8 cellular contexts compared by ENCODE assay signal in genomic region chr11:43682081-43682480, GRCh38. TPM values are rescaled to one million over a fixed set of nuclear protein-coding genes. Genes with fewer than 3 reads are reported as not detected.
DNase-seq lines count a peak whose midpoint lies in the region; ATAC-seq and TF ChIP-seq lines count a peak whose summit lies in the region.
"Not testable (repeated sequence)": the region's sequence is repeated elsewhere in the genome, so short reads cannot be mapped to it uniquely, and the experiment has no call there.

No MANE protein-coding gene starts in this region.

- peak overlapping the region; percentile 91 for H3K9ac ChIP-seq in HUES48 (ENCODE audit: low read depth, low read length)
- H3K9ac ChIP-seq in colonic mucosa (ENCODE audit: low read depth in 2 of 2, low read length in 2 of 2): peak overlapping the region in 1 of 2 donors; percentile 93

- H3K27me3 Mint-ChIP-seq in activated CD8-positive, alpha-beta memory T cell treated with anti-CD3 and anti-CD28 coated beads, Interleukin-2, amount 10 ng/mL, durations not matched to agents 7 days and 5 days: peaks cover 12% of the 10 kb centered on the region
- H3K27me3 Mint-ChIP-seq in natural killer cell (ENCODE audit: low read depth in 2 of 2): not testable (repeated sequence)

- H3K27ac Mint-ChIP-seq in activated CD8-positive, alpha-beta memory T cell treated with anti-CD3 and anti-CD28 coated beads, Interleukin-2, amount 10 ng/mL, durations not matched to agents 7 days and 5 days: peak overlapping the region; percentile 96
- peak overlapping the region; percentile 83 to 98 for H3K27ac Mint-ChIP-seq in natural killer cell

- H3K9me2 ChIP-seq in PC-9 (ENCODE audit: insufficient read depth): not testable (repeated sequence)

- peaks cover 33% of the 10 kb centered on the region for H3K4me1 Mint-ChIP-seq in activated CD8-positive, alpha-beta memory T cell treated with anti-CD3 and anti-CD28 coated beads, Interleukin-2, amount 10 ng/mL, durations not matched to agents 7 days and 5 days
- H3K4me1 Mint-ChIP-seq in natural killer cell: peaks cover 26 to 29% of the 10 kb centered on the region in 2 donors

- POLR2A ChIA-PET in PC-9 (lab: Charles Lee; ENCODE audit: unreplicated experiment): not testable (repeated sequence)

- H3F3A ChIP-seq in PC-9 (ENCODE audit: insufficient read depth, low read depth): not testable (repeated sequence)

- peak overlapping the region; percentile 81 for H2AFZ ChIP-seq in PC-9

- not testable (repeated sequence) for H3K9me3 ChIP-seq in HUES48 (ENCODE audit: control insufficient read depth, insufficient read depth, low read length); PC-9 (ENCODE audit: insufficient read depth, low read depth); colonic mucosa; right atrium auricular region; stomach

- CTCF ChIA-PET in PC-9 (lab: Charles Lee); activated CD8-positive, alpha-beta memory T cell treated with anti-CD3 and anti-CD28 coated beads, Interleukin-2, amount 10 ng/mL, durations not matched to agents 7 days and 5 days (lab: Charles Lee): not testable (repeated sequence)

- not testable (repeated sequence) for TF ChIP-seq CTCF in PC-9 (conservative IDR thresholded peaks at IDR 0.05); colonic mucosa (IDR thresholded peaks at IDR 0.05); right atrium auricular region (IDR thresholded peaks at IDR 0.05); natural killer cell (IDR thresholded peaks at IDR 0.05); stomach (IDR thresholded peaks at IDR 0.05)

- 78 to 84% (median 79%) methylated on average over 11 of the region's 11 CpGs for WGBS in stomach, 5 donors

- H3K9me3 Mint-ChIP-seq in activated CD8-positive, alpha-beta memory T cell treated with anti-CD3 and anti-CD28 coated beads, Interleukin-2, amount 10 ng/mL, durations not matched to agents 7 days and 5 days (ENCODE audit: low read depth); natural killer cell: not testable (repeated sequence)

- TF ChIP-seq POLR2A in stomach (IDR thresholded peaks at IDR 0.05): not testable (repeated sequence)

- peak overlapping the region; percentile 95 for H3K4me3 Mint-ChIP-seq in activated CD8-positive, alpha-beta memory T cell treated with anti-CD3 and anti-CD28 coated beads, Interleukin-2, amount 10 ng/mL, durations not matched to agents 7 days and 5 days
- H3K4me3 Mint-ChIP-seq in natural killer cell: peak overlapping the region; percentile 88

- DNase-seq in CD1c-positive myeloid dendritic cell (ENCODE audit: extremely low spot score): peak; percentile 50
- DNase-seq in PC-9; activated CD8-positive, alpha-beta memory T cell treated with anti-CD3 and anti-CD28 coated beads, Interleukin-2, amount 10 ng/mL, durations not matched to agents 7 days and 5 days; colonic mucosa; right atrium auricular region (ENCODE audit: low spot score); natural killer cell; stomach: not testable (repeated sequence)

- intact Hi-C loops in PC-9 (cut with micrococcal nuclease; ENCODE audit: unreplicated experiment); colonic mucosa (cut with DNase I); stomach (cut with DNase I; ENCODE audit: low total_unique reads): not testable (repeated sequence)
- intact Hi-C loops in natural killer cell (cut with micrococcal nuclease): loop anchor here (5.0 kb wide), 1 partner anchor 200 kb away; the partner anchor contains the start of gene ALKBH3

- H3K36me3 Mint-ChIP-seq in activated CD8-positive, alpha-beta memory T cell treated with anti-CD3 and anti-CD28 coated beads, Interleukin-2, amount 10 ng/mL, durations not matched to agents 7 days and 5 days: peaks cover 42% of the 10 kb centered on the region
- not testable (repeated sequence) for H3K36me3 Mint-ChIP-seq in natural killer cell

- ATAC-seq in activated CD8-positive, alpha-beta memory T cell treated with anti-CD3 and anti-CD28 coated beads, Interleukin-2, amount 10 ng/mL, durations not matched to agents 7 days and 5 days; natural killer cell: not testable (repeated sequence)

- peak overlapping the region; percentile 90 for H3K4me2 ChIP-seq in PC-9

- not testable (repeated sequence) for H3K27me3 ChIP-seq in HUES48 (ENCODE audit: control insufficient read depth, insufficient read depth, low read length); PC-9 (ENCODE audit: insufficient read depth, low read depth); colonic mucosa; right atrium auricular region; stomach

- not testable (repeated sequence) for H3K27ac ChIP-seq in HUES48 (ENCODE audit: low read depth, low read length)
- H3K27ac ChIP-seq in PC-9 (peak overlapping the region; percentile 84), colonic mucosa (peak overlapping the region; percentile 90), right atrium auricular region (peak overlapping the region; percentile 96), stomach (peak overlapping the region in 4 of 5 donors; percentile 90 to 98 (median 93))

- H3K79me2 ChIP-seq in PC-9 (ENCODE audit: low read depth): peaks cover 60% of the 10 kb centered on the region

- TF ChIP-seq EP300 in stomach (IDR thresholded peaks at IDR 0.05): not testable (repeated sequence)

- H3K36me3 ChIP-seq in HUES48 (ENCODE audit: control insufficient read depth, insufficient read depth, low read length): peaks cover 19% of the 10 kb centered on the region
- H3K36me3 ChIP-seq in PC-9 (ENCODE audit: low read depth): peaks cover 37% of the 10 kb centered on the region
- H3K36me3 ChIP-seq in colonic mucosa, right atrium auricular region, stomach: not testable (repeated sequence)

- peaks cover 37% of the 10 kb centered on the region for H3K4me1 ChIP-seq in HUES48 (ENCODE audit: control insufficient read depth, insufficient read depth, low read length)
- H3K4me1 ChIP-seq in PC-9 (replicated peaks; ENCODE audit: insufficient read depth): peaks cover 26% of the 10 kb centered on the region
- not testable (repeated sequence) for H3K4me1 ChIP-seq in colonic mucosa
- peaks cover 0 to 52% of the 10 kb centered on the region in 2 donors for H3K4me1 ChIP-seq in right atrium auricular region
- peaks cover 8 to 68% (median 42%) of the 10 kb centered on the region in 4 donors for H3K4me1 ChIP-seq in stomach

- not testable (repeated sequence) for H4K20me1 ChIP-seq in PC-9 (ENCODE audit: insufficient read depth)

- BruUV-seq in PC-9 (replicated peaks; lab: Mats Ljungman, UMichigan): not testable (repeated sequence)

- H3K4me3 ChIP-seq in HUES48 (ENCODE audit: low read depth, low read length) (peak overlapping the region; percentile 97), PC-9 (peak overlapping the region; percentile 90), colonic mucosa (peak overlapping the region; percentile 72), right atrium auricular region (peak overlapping the region in 1 of 2 donors; percentile 86), stomach (peak overlapping the region; percentile 68 to 91 (median 80))

RNA-seq across cellular contexts. Expression of gene HSD17B12, which starts 1.5 kb away (rescaled TPM):
- total RNA-seq in PC-9 (2021): 83.3 and 112 TPM in 2 replicates
- 10 to 100 TPM; 26.1 to 30.9 TPM for total RNA-seq in activated CD8-positive, alpha-beta memory T cell treated with anti-CD3 and anti-CD28 coated beads, Interleukin-2, amount 10 ng/mL, durations not matched to agents 7 days and 5 days
- total RNA-seq in colonic mucosa: 100 to 1,000 TPM; 132 to 159 TPM
- 100 to 1,000 TPM in 1 of 2 donors, 10 to 100 TPM in 1; 61.4 to 108 TPM for total RNA-seq in right atrium auricular region
- 10 to 100 TPM; 21.0 to 26.3 (median 26.1) TPM for total RNA-seq in natural killer cell
- 100 to 1,000 TPM in 2 of 5 donors, 10 to 100 TPM in 3; 31.0 to 169 (median 71.8) TPM for total RNA-seq in stomach
- 10 to 100 TPM; 25.8 to 33.3 (median 29.2) TPM for polyA plus RNA-seq in stomach
